ENCODE assay signal across 1 cellular context in the genomic region with DNA sequence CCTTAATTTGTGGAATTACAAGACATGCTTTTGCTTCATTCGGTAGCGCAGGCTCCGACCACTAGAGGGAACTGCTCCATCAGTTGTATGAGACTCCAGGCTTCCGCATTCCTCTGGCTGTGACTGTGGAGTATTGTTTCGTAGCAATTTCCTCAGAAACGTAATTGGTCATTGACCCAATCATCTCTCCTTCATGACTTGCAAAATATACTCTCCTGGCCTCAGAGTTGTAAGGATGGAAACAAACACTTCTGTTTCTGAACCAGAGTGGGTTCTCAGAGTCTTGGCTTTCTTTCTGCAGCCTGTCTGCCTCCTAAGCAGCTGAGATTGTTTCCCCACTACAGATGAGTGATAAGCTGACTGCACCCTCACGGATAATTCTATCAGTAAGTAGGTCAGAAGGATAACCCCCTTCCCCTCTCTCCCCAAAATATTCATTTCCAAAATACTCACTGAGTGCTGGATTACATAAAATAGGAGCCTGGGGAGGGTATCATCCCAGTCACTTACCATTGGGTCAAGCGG.
TF ChIP-seq lines count a peak whose summit lies in the region.

No MANE protein-coding gene starts in this region.

TF ChIP-seq in HepG2, 621 proteins besides CTCF, POLR2A, EP300 and RAD21 (continued from another document and continues in another):
- TF ChIP-seq ZNF280D (CRISPR knock-in tag; IDR thresholded peaks at IDR 0.05) (no peak), ZNF333 (CRISPR knock-in tag; IDR thresholded peaks at IDR 0.05; ENCODE audit: borderline replicate concordance) (no peak), ARID5B (CRISPR knock-in tag; IDR thresholded peaks at IDR 0.05) (peak; percentile 38), STAG1 (CRISPR knock-in tag; IDR thresholded peaks at IDR 0.05) (peak; percentile 76), ZNF670 (CRISPR knock-in tag; IDR thresholded peaks at IDR 0.05; ENCODE audit: borderline replicate concordance) (no peak), SOX13 (IDR thresholded peaks at IDR 0.05) (no peak), SOX13 (CRISPR knock-in tag; conservative IDR thresholded peaks at IDR 0.05 in 1 of 2, IDR thresholded peaks at IDR 0.05 in 1 of 2) (peak in 1 of 2 experiments; percentile 47; a peak in 1 of 4 replicates), ZNF660 (CRISPR knock-in tag; IDR thresholded peaks at IDR 0.05; ENCODE audit: borderline replicate concordance, low read depth) (no peak), NFE2L2 (IDR thresholded peaks at IDR 0.05; ENCODE audit: low read length) (peak; percentile 89), REXO4 (CRISPR knock-in tag; IDR thresholded peaks at IDR 0.05; ENCODE audit: borderline replicate concordance) (no peak), ZNF614 (CRISPR knock-in tag; IDR thresholded peaks at IDR 0.05; ENCODE audit: borderline replicate concordance) (0 out of 2 replicates have a peak, but pooled peaks have one; percentile 57), ZNF75D (CRISPR knock-in tag; IDR thresholded peaks at IDR 0.05; ENCODE audit: borderline replicate concordance) (no peak), ZNF747 (CRISPR knock-in tag; IDR thresholded peaks at IDR 0.05; ENCODE audit: borderline replicate concordance) (no peak), TRIM22 (IDR thresholded peaks at IDR 0.05) (no peak), ZNF644 (CRISPR knock-in tag; IDR thresholded peaks at IDR 0.05; ENCODE audit: low read depth) (no peak), CEBPG (CRISPR knock-in tag; IDR thresholded peaks at IDR 0.05) (no peak), ZNF180 (CRISPR knock-in tag; IDR thresholded peaks at IDR 0.05; ENCODE audit: borderline replicate concordance, low read depth) (no peak), ZNF83 (CRISPR knock-in tag; IDR thresholded peaks at IDR 0.05; ENCODE audit: borderline replicate concordance) (no peak), ZSCAN31 (CRISPR knock-in tag; IDR thresholded peaks at IDR 0.05; ENCODE audit: low read depth) (no peak), KDM4B (CRISPR knock-in tag; IDR thresholded peaks at IDR 0.05) (no peak), PRPF4 (IDR thresholded peaks at IDR 0.05; ENCODE audit: low read depth, low read length, poor library complexity, severe bottlenecking) (no peak), ATF7-NPFF (CRISPR knock-in tag; IDR thresholded peaks at IDR 0.05; ENCODE audit: low read depth) (no peak), ZNF205 (CRISPR knock-in tag; IDR thresholded peaks at IDR 0.05) (0 out of 2 replicates have a peak, but pooled peaks have one; percentile 30), UBTF (CRISPR knock-in tag; IDR thresholded peaks at IDR 0.05) (no peak), ZNF256 (CRISPR knock-in tag; conservative IDR thresholded peaks at IDR 0.05) (no peak), TARDBP (CRISPR knock-in tag; IDR thresholded peaks at IDR 0.05) (no peak), ZNF891 (CRISPR knock-in tag; IDR thresholded peaks at IDR 0.05) (no peak), ZNF18 (CRISPR knock-in tag; IDR thresholded peaks at IDR 0.05; ENCODE audit: insufficient replicate concordance) (no peak)
- TF ChIP-seq, protein P1, sequence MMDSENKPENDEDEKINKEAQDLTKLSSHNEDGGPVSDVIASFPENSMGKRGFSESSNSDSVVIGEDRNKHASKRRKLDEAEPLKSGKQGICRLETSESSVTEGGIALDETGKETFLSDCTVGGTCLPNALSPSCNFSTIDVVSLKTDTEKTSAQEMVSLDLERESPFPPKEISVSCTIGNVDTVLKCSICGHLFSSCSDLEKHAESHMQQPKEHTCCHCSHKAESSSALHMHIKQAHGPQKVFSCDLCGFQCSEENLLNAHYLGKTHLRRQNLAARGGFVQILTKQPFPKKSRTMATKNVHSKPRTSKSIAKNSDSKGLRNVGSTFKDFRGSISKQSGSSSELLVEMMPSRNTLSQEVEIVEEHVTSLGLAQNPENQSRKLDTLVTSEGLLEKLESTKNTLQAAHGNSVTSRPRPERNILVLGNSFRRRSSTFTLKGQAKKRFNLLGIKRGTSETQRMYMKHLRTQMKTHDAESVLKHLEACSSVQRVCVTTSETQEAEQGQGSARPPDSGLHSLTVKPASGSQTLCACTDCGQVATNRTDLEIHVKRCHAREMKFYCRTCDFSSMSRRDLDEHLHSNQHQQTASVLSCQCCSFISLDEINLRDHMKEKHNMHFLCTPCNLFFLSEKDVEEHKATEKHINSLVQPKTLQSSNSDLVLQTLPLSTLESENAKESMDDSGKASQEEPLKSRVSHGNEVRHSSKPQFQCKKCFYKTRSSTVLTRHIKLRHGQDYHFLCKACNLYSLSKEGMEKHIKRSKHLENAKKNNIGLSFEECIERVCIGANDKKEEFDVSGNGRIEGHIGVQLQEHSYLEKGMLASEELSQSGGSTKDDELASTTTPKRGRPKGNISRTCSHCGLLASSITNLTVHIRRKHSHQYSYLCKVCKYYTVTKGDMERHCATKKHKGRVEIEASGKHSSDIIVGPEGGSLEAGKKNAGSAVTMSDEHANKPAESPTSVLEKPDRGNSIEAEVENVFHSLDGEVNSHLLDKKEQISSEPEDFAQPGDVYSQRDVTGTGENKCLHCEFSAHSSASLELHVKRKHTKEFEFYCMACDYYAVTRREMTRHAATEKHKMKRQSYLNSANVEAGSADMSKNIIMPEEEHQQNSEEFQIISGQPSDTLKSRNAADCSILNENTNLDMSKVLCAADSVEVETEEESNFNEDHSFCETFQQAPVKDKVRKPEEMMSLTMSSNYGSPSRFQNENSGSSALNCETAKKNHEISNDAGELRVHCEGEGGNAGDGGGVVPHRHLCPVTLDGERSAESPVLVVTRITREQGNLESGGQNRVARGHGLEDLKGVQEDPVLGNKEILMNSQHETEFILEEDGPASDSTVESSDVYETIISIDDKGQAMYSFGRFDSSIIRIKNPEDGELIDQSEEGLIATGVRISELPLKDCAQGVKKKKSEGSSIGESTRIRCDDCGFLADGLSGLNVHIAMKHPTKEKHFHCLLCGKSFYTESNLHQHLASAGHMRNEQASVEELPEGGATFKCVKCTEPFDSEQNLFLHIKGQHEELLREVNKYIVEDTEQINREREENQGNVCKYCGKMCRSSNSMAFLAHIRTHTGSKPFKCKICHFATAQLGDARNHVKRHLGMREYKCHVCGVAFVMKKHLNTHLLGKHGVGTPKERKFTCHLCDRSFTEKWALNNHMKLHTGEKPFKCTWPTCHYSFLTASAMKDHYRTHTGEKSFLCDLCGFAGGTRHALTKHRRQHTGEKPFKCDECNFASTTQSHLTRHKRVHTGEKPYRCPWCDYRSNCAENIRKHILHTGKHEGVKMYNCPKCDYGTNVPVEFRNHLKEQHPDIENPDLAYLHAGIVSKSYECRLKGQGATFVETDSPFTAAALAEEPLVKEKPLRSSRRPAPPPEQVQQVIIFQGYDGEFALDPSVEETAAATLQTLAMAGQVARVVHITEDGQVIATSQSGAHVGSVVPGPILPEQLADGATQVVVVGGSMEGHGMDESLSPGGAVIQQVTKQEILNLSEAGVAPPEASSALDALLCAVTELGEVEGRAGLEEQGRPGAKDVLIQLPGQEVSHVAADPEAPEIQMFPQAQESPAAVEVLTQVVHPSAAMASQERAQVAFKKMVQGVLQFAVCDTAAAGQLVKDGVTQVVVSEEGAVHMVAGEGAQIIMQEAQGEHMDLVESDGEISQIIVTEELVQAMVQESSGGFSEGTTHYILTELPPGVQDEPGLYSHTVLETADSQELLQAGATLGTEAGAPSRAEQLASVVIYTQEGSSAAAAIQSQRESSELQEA (CRISPR knock-in tag; IDR thresholded peaks at IDR 0.05; ENCODE audit: not compliant biosample characterization) = no peak
- TF ChIP-seq, protein P2, sequence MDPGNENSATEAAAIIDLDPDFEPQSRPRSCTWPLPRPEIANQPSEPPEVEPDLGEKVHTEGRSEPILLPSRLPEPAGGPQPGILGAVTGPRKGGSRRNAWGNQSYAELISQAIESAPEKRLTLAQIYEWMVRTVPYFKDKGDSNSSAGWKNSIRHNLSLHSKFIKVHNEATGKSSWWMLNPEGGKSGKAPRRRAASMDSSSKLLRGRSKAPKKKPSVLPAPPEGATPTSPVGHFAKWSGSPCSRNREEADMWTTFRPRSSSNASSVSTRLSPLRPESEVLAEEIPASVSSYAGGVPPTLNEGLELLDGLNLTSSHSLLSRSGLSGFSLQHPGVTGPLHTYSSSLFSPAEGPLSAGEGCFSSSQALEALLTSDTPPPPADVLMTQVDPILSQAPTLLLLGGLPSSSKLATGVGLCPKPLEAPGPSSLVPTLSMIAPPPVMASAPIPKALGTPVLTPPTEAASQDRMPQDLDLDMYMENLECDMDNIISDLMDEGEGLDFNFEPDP (CRISPR knock-in tag; conservative IDR thresholded peaks at IDR 0.05) = no peak
